Comparison of ENCODE assay signal across 22 cellular contexts in genomic region chr3:73245459-73245858, GRCh38.
"Had no signal": no experiment of that assay in that cellular context is flagged by ENCODE, and none has a peak within 500 bp of the region (broad histone marks: within the 10 kb centered on the region; RNA-seq: fewer than 3 reads in every experiment).

No MANE protein-coding gene starts in this region.

- H3K4me1 ChIP-seq: breast epithelium, heart left ventricle, lower lobe of right lung had no signal

- H3K27me3 ChIP-seq: breast epithelium, heart left ventricle had no signal

- H3K36me3 ChIP-seq: breast epithelium, heart left ventricle, lower lobe of right lung had no signal

- FAIRE-seq: islet of Langerhans, small intestine had no signal

- H3K4me3 ChIP-seq: breast epithelium, coronary artery, heart left ventricle, lower lobe of right lung had no signal

- H3K27ac ChIP-seq: breast epithelium, coronary artery, epithelial cell of prostate, heart left ventricle, lower lobe of right lung had no signal

- DNase-seq: activated B cell treated with CpG ODN at 0.5 μM for 24 hours; activated CD4-positive, alpha-beta T cell treated with anti-CD3 and anti-CD28 coated beads for 4 hours; activated CD4-positive, alpha-beta T cell treated with anti-CD3 and anti-CD28 coated beads, Interleukin-2, amount 50 U/mL, for 48 hours; activated CD8-positive, alpha-beta memory T cell treated with anti-CD3 and anti-CD28 coated beads, Interleukin-2, amount 50 U/mL, for 48 hours; activated naive CD4-positive, alpha-beta T cell treated with Interleukin-2 at 50 U/mL for 16 hours; activated naive CD8-positive, alpha-beta T cell treated with anti-CD3 and anti-CD28 coated beads, Interleukin-2, amount 10 ng/mL, durations not matched to agents 7 days and 5 days; activated T-cell treated with anti-CD3 and anti-CD28 coated beads, Interleukin-2, amount 50 U/mL, for 48 hours; amniotic stem cell; endodermal cell; heart left ventricle; lower lobe of right lung; naive thymus-derived CD4-positive, alpha-beta T cell; occipital lobe; small intestine; stimulated activated CD4-positive, alpha-beta T cell treated with anti-CD3 and anti-CD28 coated beads, Interleukin-15, amount 100 ng/mL, for 24 hours; T1000 had no signal

- ATAC-seq: heart left ventricle; naive thymus-derived CD4-positive, alpha-beta T cell; sciatic nerve; stimulated activated memory B cell treated with anti-CD40 and anti-IgM and Interleukin-4, amounts not matched to agents 10 μg/mL and 1 μg/mL and 100 μg/mL, for 72 hours had no signal

- H3K9me3 ChIP-seq: breast epithelium, heart left ventricle, lower lobe of right lung had no signal
